Comparison of ENCODE assay signal across 9 cellular contexts in genomic region chr20:48698507-48699267, GRCh38.
DNase-seq lines count a peak whose midpoint lies in the region; FAIRE-seq and TF ChIP-seq lines count a peak whose summit lies in the region.
"Had no signal": no experiment of that assay in that cellular context is flagged by ENCODE, and none has a peak within 500 bp of the region (broad histone marks: within the 10 kb centered on the region; RNA-seq: fewer than 3 reads in every experiment).

No MANE protein-coding gene starts in this region.

- peak; percentile 47 for DNase-seq in H9
- DNase-seq in SJCRH30 = peak in 1 of 2 experiments; percentile 56
- no peak for DNase-seq in H1 (ENCODE audit: low read depth in 1 of 2, low spot score in 2 of 2)
- peak; percentile 16 for DNase-seq in spleen
- DNase-seq in SW480 (ENCODE audit: low spot score) = no peak
- DNase-seq in NCI-H446 (lab: John Stamatoyannopoulos, UW) = no peak
- DNase-seq in Calu3 = no peak
- DNase-seq: stimulated activated naive CD4-positive, alpha-beta T cell treated with Interleukin-2 at 50 U/mL for 16 hours had no signal

- H3K4me1 ChIP-seq in H9 (ENCODE audit: insufficient read depth, low read length) = no peaks in the 10 kb centered on the region
- peaks cover 19% of the 10 kb centered on the region for H3K4me1 ChIP-seq in SJCRH30
- no peaks in the 10 kb centered on the region for H3K4me1 ChIP-seq in H1 (replicated peaks in 1 of 4; ENCODE audit: control insufficient read depth in 3 of 4, insufficient read depth in 4 of 4, low read length in 3 of 4)
- peaks cover 3 to 36% (median 20%) of the 10 kb centered on the region in 6 donors for H3K4me1 ChIP-seq in spleen

- H4K5ac ChIP-seq in H9 (ENCODE audit: insufficient read length, low read depth, low read length) = no peak overlapping the region
- no peak overlapping the region for H4K5ac ChIP-seq in H1 (ENCODE audit: insufficient read length, low read depth, low read length)

- H3K4ac ChIP-seq in H9 (ENCODE audit: low read depth, low read length) = no peak overlapping the region
- H3K4ac ChIP-seq in H1 (replicated peaks; ENCODE audit: insufficient read length, low read depth, low read length) = peak overlapping the region; percentile 10

- H4K20me1 ChIP-seq in H9 (ENCODE audit: control insufficient read depth, insufficient read depth, insufficient read length) = no peaks in the 10 kb centered on the region
- no peaks in the 10 kb centered on the region for H4K20me1 ChIP-seq in H1 (replicated peaks in 1 of 2; ENCODE audit: control insufficient read depth in 1 of 2, insufficient read depth in 2 of 2, low read length in 2 of 2)

- WGBS in H9 (ENCODE audit: extremely low coverage, insufficient read length, low lambda C conversion rate) = no CpG with 5 or more reads among the region's 13 CpGs
- 75% methylated on average over 13 of the region's 13 CpGs; no CpG with 5 or more reads in 1 of the 2 experiments for WGBS in H1 (ENCODE audit: extremely low coverage in 1 of 2, insufficient coverage in 1 of 2, insufficient read length in 1 of 2, insufficient replicate concordance in 2 of 2, low coverage in 1 of 2, low lambda C conversion rate in 2 of 2, missing lambda C conversion rate in 1 of 2), 2 experiments
- WGBS in spleen, 5 donors = 88 to 92% (median 90%) methylated on average over 13 of the region's 13 CpGs

- no peaks in the 10 kb centered on the region for H3K27me3 Mint-ChIP-seq in H9 (ENCODE audit: low read depth)
- H3K27me3 Mint-ChIP-seq in Calu3 (ENCODE audit: unreplicated experiment) = no peaks in the 10 kb centered on the region

- H2BK15ac ChIP-seq in H9 (ENCODE audit: low read depth, low read length) (no peak overlapping the region), H1 (ENCODE audit: low read length) (no peak overlapping the region)

- peak overlapping the region; percentile 52 for H3K18ac ChIP-seq in H9 (ENCODE audit: insufficient read length, low read depth, low read length)
- no peak overlapping the region for H3K18ac ChIP-seq in H1 (ENCODE audit: extremely low read depth, low read length)

- H3K79me1 ChIP-seq in H9 (ENCODE audit: insufficient read depth, low read depth, low read length, poor library complexity, severe bottlenecking) (no peaks in the 10 kb centered on the region), H1 (ENCODE audit: low read depth, low read length) (no peaks in the 10 kb centered on the region)

- H2BK12ac ChIP-seq in H9 (ENCODE audit: insufficient read length, low read depth, low read length) = no peak overlapping the region
- no peak overlapping the region; the same call in 1 of the 2 replicates for H2BK12ac ChIP-seq in H1 (ENCODE audit: low read depth, low read length)

- no peaks in the 10 kb centered on the region for H3K9me3 Mint-ChIP-seq in H9
- no peaks in the 10 kb centered on the region for H3K9me3 Mint-ChIP-seq in Calu3 (ENCODE audit: low read depth, unreplicated experiment)

- H3K23ac ChIP-seq in H9 (ENCODE audit: insufficient read length, low read depth, low read length) (no peak overlapping the region), H1 (ENCODE audit: insufficient read length) (no peak overlapping the region)

- H3K36me3 Mint-ChIP-seq in H9 (ENCODE audit: insufficient read depth in 1 of 3, low read depth in 3 of 3) = no peaks in the 10 kb centered on the region; a peak in 1 of 7 replicates
- H3K36me3 Mint-ChIP-seq in Calu3 (ENCODE audit: insufficient read depth, unreplicated experiment) = no peaks in the 10 kb centered on the region

- no peak overlapping the region for H2BK20ac ChIP-seq in H9 (ENCODE audit: low read depth, low read length, poor library complexity, severe bottlenecking)
- no peak overlapping the region for H2BK20ac ChIP-seq in H1 (ENCODE audit: low read length)

- H3K27ac Mint-ChIP-seq in H9 (peak overlapping the region in 1 of 3 experiments; percentile 6; a peak in 2 of 7 replicates), Calu3 (ENCODE audit: unreplicated experiment) (no peak overlapping the region)

- peak; percentile 61 for TF ChIP-seq CTCF in H9 (conservative IDR thresholded peaks at IDR 0.05)
- TF ChIP-seq CTCF in H1 (IDR thresholded peaks at IDR 0.05; ENCODE audit: control extremely low read depth in 1 of 3, insufficient read depth in 1 of 3, low read depth in 1 of 3, low read length in 3 of 3) = peak; percentile 44 to 62 (median 50)
- no peak for TF ChIP-seq CTCF in spleen (IDR thresholded peaks at IDR 0.05 in 8 of 11, conservative IDR thresholded peaks at IDR 0.05 in 3 of 11)
- TF ChIP-seq CTCF in Calu3 (IDR thresholded peaks at IDR 0.05; ENCODE audit: unreplicated experiment) = no peak

- H4K91ac ChIP-seq in H9 (ENCODE audit: insufficient read length, low read depth, low read length) = no peak overlapping the region
- peak overlapping the region; percentile 4 for H4K91ac ChIP-seq in H1 (replicated peaks; ENCODE audit: insufficient read length, low read length)

- no peak overlapping the region for H2AK5ac ChIP-seq in H9 (ENCODE audit: insufficient read length, low read length)
- H2AK5ac ChIP-seq in H1 (ENCODE audit: low read depth, low read length) = peak overlapping the region; percentile 43; the same call in 1 of the 2 replicates

- H3K36me3 ChIP-seq in SJCRH30 = peaks cover 28% of the 10 kb centered on the region
- no peaks in the 10 kb centered on the region; a peak in 1 of 8 replicates for H3K36me3 ChIP-seq in H1 (ENCODE audit: control insufficient read depth in 2 of 4, insufficient read depth in 4 of 4, low read length in 3 of 4)
- peaks cover 0 to 100% (median 68%) of the 10 kb centered on the region in 6 donors for H3K36me3 ChIP-seq in spleen

- H3K27ac ChIP-seq in H9 (ENCODE audit: insufficient read length, low read depth, low read length) (no peak overlapping the region), SJCRH30 (peak overlapping the region; percentile 10; the same call in 1 of the 2 replicates), H1 (ENCODE audit: low read depth, low read length) (no peak overlapping the region), spleen (peak overlapping the region in 2 of 8 donors; percentile 4 to 16)
- H3K27ac ChIP-seq: SJSA1 had no signal

- H3K4me3 ChIP-seq in SJCRH30 (no peak overlapping the region), H1 (ENCODE audit: extremely low read depth in 1 of 4, insufficient read depth in 2 of 4, low read depth in 3 of 4, low read length in 4 of 4) (no peak overlapping the region), spleen (no peak overlapping the region)
- H3K4me3 ChIP-seq: SJSA1 had no signal

- peak overlapping the region; percentile 40 for H4K8ac ChIP-seq in H9 (replicated peaks; ENCODE audit: insufficient read length, low read depth, low read length)
- H4K8ac ChIP-seq in H1 (ENCODE audit: extremely low read depth, insufficient read depth, low read length) = no peak overlapping the region

- H3K9ac ChIP-seq in H9 (ENCODE audit: extremely low read depth, insufficient read length, low read length) = no peak overlapping the region
- no peak overlapping the region for H3K9ac ChIP-seq in H1 (replicated peaks in 1 of 4; ENCODE audit: extremely low read depth in 1 of 4, low read depth in 3 of 4, low read length in 3 of 4)

- H3K14ac ChIP-seq in H9 (ENCODE audit: insufficient read depth, low read length) = no peak overlapping the region; the same call in 1 of the 2 replicates
- H3K14ac ChIP-seq in H1 (ENCODE audit: insufficient read length) = no peak overlapping the region

- H3K56ac ChIP-seq in H9 (ENCODE audit: insufficient read length, low read depth, low read length) (no peak overlapping the region), H1 (replicated peaks; ENCODE audit: insufficient read length, low read depth, low read length) (no peak overlapping the region)

- TF ChIP-seq POLR2A in H1 (IDR thresholded peaks at IDR 0.05; ENCODE audit: control extremely low read depth in 1 of 2, low read depth in 2 of 2, low read length in 2 of 2) = no peak
- no peak for TF ChIP-seq POLR2A in spleen (IDR thresholded peaks at IDR 0.05)

- POLR2A ChIA-PET in H1 (lab: Charles Lee; ENCODE audit: partially characterized antibody) = no interaction called here

- H2BK120ac ChIP-seq in H9 (ENCODE audit: low read depth, low read length, poor library complexity, severe bottlenecking) (no peak overlapping the region), H1 (replicated peaks; ENCODE audit: low read depth, low read length) (no peak overlapping the region)

- no peak for TF ChIP-seq EP300 in H1 (IDR thresholded peaks at IDR 0.05; ENCODE audit: borderline replicate concordance in 1 of 2, low read depth in 2 of 2, low read length in 2 of 2)

- H3K4me2 ChIP-seq in H9 (ENCODE audit: insufficient read depth, insufficient read length, low read length) (no peak overlapping the region), H1 (ENCODE audit: insufficient read depth in 1 of 2, low read depth in 2 of 2, low read length in 2 of 2) (no peak overlapping the region)

- peaks cover 5 to 6% of the 10 kb centered on the region in 2 experiments for H3K4me1 Mint-ChIP-seq in H9
- peaks cover 19% of the 10 kb centered on the region for H3K4me1 Mint-ChIP-seq in Calu3 (ENCODE audit: low read depth, unreplicated experiment)

- H3K9me3 ChIP-seq in H9 (ENCODE audit: control insufficient read depth, low read depth, low read length) (no peaks in the 10 kb centered on the region), SJCRH30 (replicated peaks) (no peaks in the 10 kb centered on the region), H1 (ENCODE audit: insufficient read depth in 2 of 2, low read depth in 1 of 2, low read length in 1 of 2) (no peaks in the 10 kb centered on the region), spleen (no peaks in the 10 kb centered on the region)
- H3K9me3 ChIP-seq: SJSA1 had no signal

- H2BK5ac ChIP-seq in H9 (ENCODE audit: insufficient read length, low read length) (no peak overlapping the region), H1 (ENCODE audit: low read depth, low read length) (peak overlapping the region; percentile 1; the same call in 1 of the 2 replicates)

- no peaks in the 10 kb centered on the region for H3K27me3 ChIP-seq in H9 (ENCODE audit: insufficient read depth, low read length)
- H3K27me3 ChIP-seq in SJCRH30 = no peaks in the 10 kb centered on the region
- H3K27me3 ChIP-seq in H1 (replicated peaks in 1 of 4; ENCODE audit: control insufficient read depth in 3 of 4, extremely low read depth in 1 of 4, insufficient read depth in 3 of 4, low read length in 3 of 4) = no peaks in the 10 kb centered on the region
- no peaks in the 10 kb centered on the region for H3K27me3 ChIP-seq in spleen (replicated peaks in 1 of 7)
- H3K27me3 ChIP-seq: SJSA1 had no signal

- H3T11ph ChIP-seq in H9 (ENCODE audit: low read length) = no peak overlapping the region

- no peak for FAIRE-seq in H1 (lab: Jason Lieb, UNC)

- H2AFZ ChIP-seq in H9 (ENCODE audit: low read length) (no peak overlapping the region), H1 (ENCODE audit: low read length) (no peak overlapping the region; the same call in 1 of the 2 replicates)

- H3K4me3 Mint-ChIP-seq in H9 (no peak overlapping the region), Calu3 (ENCODE audit: low read depth, unreplicated experiment) (no peak overlapping the region)

- intact Hi-C loops in spleen (cut with DNase I; ENCODE audit: low total_unique reads) = no loop called here
- intact Hi-C loops in Calu3 (cut with micrococcal nuclease; ENCODE audit: unreplicated experiment) = no loop called here

- H3K79me2 ChIP-seq in H9 (ENCODE audit: insufficient read depth, low read length) = no peaks in the 10 kb centered on the region
- H3K79me2 ChIP-seq in H1 (ENCODE audit: control insufficient read depth in 1 of 2, insufficient read depth in 2 of 2, low read length in 2 of 2) = no peaks in the 10 kb centered on the region

- no peaks in the 10 kb centered on the region for H3K23me2 ChIP-seq in H9 (ENCODE audit: insufficient read length, low read depth, low read length, poor library complexity, severe bottlenecking)
- H3K23me2 ChIP-seq in H1 (ENCODE audit: low read depth, low read length) = peaks cover 3% of the 10 kb centered on the region; the same call in 1 of the 2 replicates

- TF ChIP-seq RAD21 in H1 (IDR thresholded peaks at IDR 0.05 in 1 of 2, conservative IDR thresholded peaks at IDR 0.05 in 1 of 2; ENCODE audit: low read depth in 2 of 2, low read length in 2 of 2) = peak; percentile 53 to 69

- BruUV-seq in Calu3 (replicated peaks; lab: Mats Ljungman, UMichigan) = no TSS peak

- CTCF ChIA-PET in H1 (lab: Charles Lee; ENCODE audit: partially characterized antibody) (interaction anchor here (0.6 to 16.7 kb wide), 23 partner anchors 8 to 206 kb away, joined by 3 to 186 read pairs (median 5); no protein-coding TSS in a partner anchor), Calu3 (lab: Charles Lee) (interaction anchor here (0.5 to 1.2 kb wide), 2 partner anchors 41 to 206 kb away, joined by 3 to 9 read pairs; no protein-coding TSS in a partner anchor)

Comparison
In these comparisons a context has a peak if more than half of its experiments do, and no peak if none do; other contexts are left out.
1. DNase-seq: peak in H9 (single experiment) and spleen (single experiment); none in H1 (0 of 2), SW480 (single experiment), NCI-H446 (0 of 2) and Calu3 (single experiment).
2. CTCF ChIP-seq: peak in H9 (single experiment) and H1 (3 of 3); none in spleen (0 of 11) and Calu3 (single experiment).